In genomic region chr1:156708245-156708661, GRCh38 we compare ENCODE assay signal across 11 cellular contexts. TPM values are rescaled to one million over a fixed set of nuclear protein-coding genes. Genes with fewer than 3 reads are reported as not detected.
DNase-seq lines count a peak whose midpoint lies in the region; ATAC-seq, FAIRE-seq and TF ChIP-seq lines count a peak whose summit lies in the region.
"Had no signal": no experiment of that assay in that cellular context is flagged by ENCODE, and none has a peak within 500 bp of the region (broad histone marks: within the 10 kb centered on the region; RNA-seq: fewer than 3 reads in every experiment).

No MANE protein-coding gene starts in this region.

- TF ChIP-seq CTCF in WTC11 (IDR thresholded peaks at IDR 0.05): no peak
- TF ChIP-seq CTCF in sigmoid colon (IDR thresholded peaks at IDR 0.05): no peak
- no peak for TF ChIP-seq CTCF in body of pancreas (IDR thresholded peaks at IDR 0.05)

- peak; percentile 98 for FAIRE-seq in G401.6 (lab: Jason Lieb, UNC)
- no peak for FAIRE-seq in small intestine (lab: Jason Lieb, UNC)
- FAIRE-seq: pancreas had no signal

- CTCF ChIA-PET in WTC11 (lab: Charles Lee): interaction anchor here (0.6 to 25.2 kb wide), 15 partner anchors 9 to 366 kb away, joined by 3 to 1553 read pairs (median 4); partner anchors contain the start of genes HAPLN2, INSRR, ISG20L2 and METTL25B

- 0 out of 2 replicates have a peak, but pooled peaks cover under 1% of the 10 kb centered on the region for H3K36me3 Mint-ChIP-seq in WTC11

- TF ChIP-seq POLR2A in sigmoid colon (IDR thresholded peaks at IDR 0.05) (no peak), body of pancreas (IDR thresholded peaks at IDR 0.05) (no peak)

- POLR2A ChIA-PET in WTC11 (lab: Charles Lee): interaction anchor here (0.9 to 5.4 kb wide), 8 partner anchors 13 to 43 kb away, joined by 3 to 195 read pairs (median 8); partner anchors contain the start of genes HDGF, ISG20L2, METTL25B and NES

- peak; percentile 33 for ATAC-seq in WTC11
- no peak for ATAC-seq in body of pancreas
- no peak for ATAC-seq in left colon
- ATAC-seq: pancreas had no signal

- H3K27me3 ChIP-seq in sigmoid colon (no peaks in the 10 kb centered on the region), body of pancreas (peaks cover 0 to 6% of the 10 kb centered on the region in 2 donors), small intestine (ENCODE audit: control insufficient read depth in 2 of 2, insufficient read depth in 2 of 2, low read length in 2 of 2) (peaks cover 2 to 6% of the 10 kb centered on the region in 2 donors)

- peak overlapping the region; percentile 92 for H3K27ac Mint-ChIP-seq in WTC11

- H3K36me3 ChIP-seq in sigmoid colon: no peaks in the 10 kb centered on the region
- H3K36me3 ChIP-seq in body of pancreas (replicated peaks in 1 of 2; ENCODE audit: insufficient read depth in 1 of 2, low read depth in 2 of 2): no peaks in the 10 kb centered on the region
- no peaks in the 10 kb centered on the region for H3K36me3 ChIP-seq in small intestine (ENCODE audit: control insufficient read depth in 2 of 2, insufficient read depth in 2 of 2, low read length in 2 of 2)
- H3K36me3 ChIP-seq: pancreas had no signal

- intact Hi-C loops in sigmoid colon (cut with DNase I) (loop anchor here (10.0 kb wide), 1 partner anchor 187 kb away; the partner anchor contains the start of gene PEAR1), body of pancreas (cut with DNase I) (no loop called here), left colon (cut with DNase I, micrococcal nuclease) (no loop called here)

- H3K27ac ChIP-seq in sigmoid colon: peak overlapping the region; percentile 81 to 87 (median 84)
- H3K27ac ChIP-seq in body of pancreas: no peak overlapping the region
- H3K27ac ChIP-seq in small intestine (ENCODE audit: low read depth in 1 of 2, low read length in 1 of 2): no peak overlapping the region
- H3K27ac ChIP-seq: pancreas had no signal

- H3K9me3 ChIP-seq in sigmoid colon (no peaks in the 10 kb centered on the region), body of pancreas (no peaks in the 10 kb centered on the region), small intestine (ENCODE audit: control insufficient read depth, low read depth) (no peaks in the 10 kb centered on the region)
- H3K9me3 ChIP-seq: pancreas had no signal

- H3K4me3 ChIP-seq in iPS-11a (ENCODE audit: low read depth, low read length) (peak overlapping the region; percentile 6), sigmoid colon (no peak overlapping the region), body of pancreas (no peak overlapping the region), small intestine (ENCODE audit: low read depth in 1 of 2, low read length in 2 of 2) (no peak overlapping the region)
- H3K4me3 ChIP-seq: pancreas had no signal

- H3K4me1 Mint-ChIP-seq in WTC11: peaks cover 69% of the 10 kb centered on the region

- no peak for TF ChIP-seq EP300 in sigmoid colon (IDR thresholded peaks at IDR 0.05)

- peak; percentile 69 for DNase-seq in WTC11 (ENCODE audit: low spot score)
- no peak for DNase-seq in sigmoid colon
- no peak for DNase-seq in body of pancreas
- DNase-seq in small intestine: no peak
- no peak for DNase-seq in left colon
- DNase-seq in NCI-H524 treated with DMSO at 0.1 percent for 48 hours (lab: John Stamatoyannopoulos, UW): no peak
- DNase-seq: C1 segment of cervical spinal cord, pancreas had no signal

- peak overlapping the region; percentile 84 for H3K4me3 Mint-ChIP-seq in WTC11

- H3K9me3 Mint-ChIP-seq in WTC11: no peaks in the 10 kb centered on the region

- 64 to 70% methylated on average over 4 of the region's 4 CpGs for WGBS in sigmoid colon, 2 donors
- whole genome bisulfite sequencing in body of pancreas, 2 donors: 64% methylated on average over 4 of the region's 4 CpGs
- WGBS in small intestine, 3 donors: 44 to 60% (median 47%) methylated on average over 4 of the region's 4 CpGs

- H3K27me3 Mint-ChIP-seq in WTC11 (ENCODE audit: low read depth): peaks cover 21% of the 10 kb centered on the region

- H3K4me1 ChIP-seq in sigmoid colon (peaks cover 0 to 85% (median 80%) of the 10 kb centered on the region in 4 donors), body of pancreas (peaks cover 41% of the 10 kb centered on the region), small intestine (ENCODE audit: control insufficient read depth in 2 of 2, insufficient read depth in 1 of 2, low read depth in 1 of 2, low read length in 1 of 2) (peaks cover 8 to 12% of the 10 kb centered on the region in 2 donors)

TF ChIP-seq in WTC11, 78 proteins besides CTCF, POLR2A, EP300 and RAD21 (continues in another document):
- no peak for TF ChIP-seq ZNF532 (CRISPR knock-in tag; IDR thresholded peaks at IDR 0.05; ENCODE audit: borderline replicate concordance)
- TF ChIP-seq FOXK1 (CRISPR knock-in tag; IDR thresholded peaks at IDR 0.05): peak; percentile 28; the same call in 1 of the 2 replicates
- no peak for TF ChIP-seq HMGXB4 (CRISPR knock-in tag; IDR thresholded peaks at IDR 0.05)
- no peak for TF ChIP-seq MYBL2 (CRISPR knock-in tag; IDR thresholded peaks at IDR 0.05)
- no peak for TF ChIP-seq SP1 (CRISPR knock-in tag; conservative IDR thresholded peaks at IDR 0.05)
- no peak for TF ChIP-seq ZNF671 (CRISPR knock-in tag; IDR thresholded peaks at IDR 0.05)
- no peak for TF ChIP-seq ZBTB21 (CRISPR knock-in tag; IDR thresholded peaks at IDR 0.05; ENCODE audit: borderline replicate concordance)

RNA-seq across cellular contexts. Expression of gene CRABP2, which starts 2.9 kb away (rescaled TPM):
- 135 to 195 TPM (median 186 TPM) in 3 replicates for total RNA-seq in WTC11 (2021)
- total RNA-seq in sigmoid colon: 1 to 10 TPM; 3.1 to 7.8 (median 5.4) TPM
- 1 to 10 TPM in 1 of 3 donors, not detected in 2; 4.9 TPM for polyA plus RNA-seq in sigmoid colon
- total RNA-seq in body of pancreas: 1 to 10 TPM in 1 of 2 donors, under 1 TPM in 1; 0.99 to 3.6 TPM
- 1 to 10 TPM in 1 of 3 donors, under 1 TPM in 2; 0.81 to 1.9 (median 0.89) TPM for polyA plus RNA-seq in small intestine
- total RNA-seq in left colon: under 1 TPM; 0.73 to 0.98 TPM
- total RNA-seq: dermis microvascular lymphatic vessel endothelial cell had no signal

RNA-seq across cellular contexts. Expression of gene METTL25B, which starts 20.0 kb away (rescaled TPM):
- total RNA-seq in WTC11 (2021) (32.0 to 41.0 TPM (median 37.9 TPM) in 3 replicates), sigmoid colon (10 to 100 TPM; 11.8 to 21.6 (median 13.7) TPM), body of pancreas (10 to 100 TPM; 14.5 to 68.2 TPM), left colon (10 to 100 TPM; 40.6 to 47.9 TPM)
- polyA plus RNA-seq in sigmoid colon (10 to 100 TPM; 19.0 to 33.1 (median 22.8) TPM), small intestine (10 to 100 TPM; 27.8 to 79.8 (median 41.1) TPM)

RNA-seq across cellular contexts. Expression of gene ISG20L2, which starts 20.3 kb away (rescaled TPM):
- total RNA-seq in WTC11 (2021) (37.2 to 43.8 TPM (median 42.2 TPM) in 3 replicates), sigmoid colon (10 to 100 TPM; 13.6 to 17.6 (median 16.7) TPM), body of pancreas (10 to 100 TPM; 11.9 to 14.3 TPM), left colon (10 to 100 TPM; 24.2 to 28.3 TPM)
- polyA plus RNA-seq in sigmoid colon (10 to 100 TPM; 12.0 to 23.4 (median 17.1) TPM), small intestine (10 to 100 TPM; 12.5 to 16.6 (median 13.2) TPM)

RNA-seq across cellular contexts. Expression of gene NES, which starts 31.0 kb away (rescaled TPM):
- total RNA-seq in WTC11 (2021): 103 to 127 TPM (median 104 TPM) in 3 replicates
- total RNA-seq in sigmoid colon: 10 to 100 TPM in 2 of 4 donors, 1 to 10 TPM in 2; 7.1 to 21.0 (median 10.4) TPM
- 1 to 10 TPM in 2 of 3 donors, under 1 TPM in 1; 0.60 to 6.9 (median 1.8) TPM for polyA plus RNA-seq in sigmoid colon
- total RNA-seq in body of pancreas: 10 to 100 TPM in 1 of 2 donors, 1 to 10 TPM in 1; 4.2 to 12.2 TPM
- 10 to 100 TPM in 1 of 3 donors, 1 to 10 TPM in 1, under 1 TPM in 1; 0.22 to 11.8 (median 1.1) TPM for polyA plus RNA-seq in small intestine
- total RNA-seq in left colon: 1 to 10 TPM; 3.6 to 6.8 TPM

RNA-seq across cellular contexts. Expression of gene MRPL24, which starts 32.6 kb away (rescaled TPM):
- total RNA-seq in WTC11 (2021) (35.1 to 37.4 TPM (median 35.2 TPM) in 3 replicates), sigmoid colon (10 to 100 TPM; 53.0 to 68.5 (median 59.7) TPM), body of pancreas (10 to 100 TPM; 25.2 to 62.0 TPM), left colon (10 to 100 TPM; 37.7 to 60.2 TPM)
- polyA plus RNA-seq in sigmoid colon (10 to 100 TPM; 72.7 to 81.1 (median 81.0) TPM), small intestine (100 to 1,000 TPM in 1 of 3 donors, 10 to 100 TPM in 2; 57.7 to 102 (median 59.2) TPM)

Comparison
In these comparisons a context has a peak if more than half of its experiments do, and no peak if none do; other contexts are left out.
1. H3K27ac ChIP-seq: peak in sigmoid colon (4 of 4); none in body of pancreas (0 of 4) and small intestine (0 of 2).
2. RNA of gene CRABP2, which starts 2.9 kb away (total RNA-seq): 135 to 195 TPM in WTC11; 3.1 to 7.8 TPM in sigmoid colon, 0.99 to 3.6 TPM in body of pancreas and 0.73 to 0.98 TPM in left colon; every median in the first group is over 10 times any median in the second.